2 cellular contexts compared by ENCODE assay signal in the genomic region with DNA sequence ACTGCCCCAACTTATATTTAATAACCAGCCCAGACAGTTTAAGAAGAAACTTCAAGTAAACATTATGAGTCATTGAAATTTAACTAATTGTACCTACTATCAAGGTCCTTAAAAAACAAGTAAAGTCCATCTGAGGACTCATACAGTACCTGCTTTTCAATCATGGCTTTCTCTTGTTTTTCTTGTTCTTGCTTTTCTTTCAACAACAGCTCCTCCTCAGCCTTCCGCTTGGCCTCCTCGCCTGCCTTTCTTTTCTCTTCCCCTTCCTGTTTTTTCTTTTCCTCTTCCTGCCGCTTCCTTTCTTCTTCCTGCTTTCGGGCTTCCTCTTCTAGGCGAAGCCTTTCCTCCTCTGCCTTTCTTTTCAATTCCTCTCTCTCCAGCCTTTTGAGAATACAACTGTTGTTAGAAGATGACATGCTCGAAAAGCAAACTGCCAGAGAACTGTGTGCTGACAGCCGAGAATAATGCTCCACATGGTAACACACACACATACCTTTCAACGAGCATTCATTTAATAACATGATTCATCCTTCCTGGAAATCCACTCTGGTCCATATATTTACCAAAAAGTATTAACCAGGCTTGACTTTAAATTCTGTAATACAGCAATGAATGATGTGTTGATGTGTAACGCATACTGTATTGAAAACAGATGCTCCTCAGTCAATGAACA.
TF ChIP-seq lines count a peak whose summit lies in the region.

No MANE protein-coding gene starts in this region.

TF ChIP-seq in HCT116, 20 proteins besides CTCF, POLR2A, EP300 and RAD21:
- TF ChIP-seq SP1 (IDR thresholded peaks at IDR 0.05; ENCODE audit: low read depth) = no peak
- peak; percentile 23; the same call in 1 of the 2 replicates for TF ChIP-seq ZNF274 (IDR thresholded peaks at IDR 0.05; ENCODE audit: low read depth, low read length)

TF ChIP-seq in neural cell, 6 proteins besides CTCF, POLR2A, EP300 and RAD21:
- TF ChIP-seq EZH2 (IDR thresholded peaks at IDR 0.05; ENCODE audit: borderline replicate concordance, insufficient read depth, low read length, poor library complexity, severe bottlenecking) (no peak), POLR2AphosphoS5 (IDR thresholded peaks at IDR 0.05) (peak; percentile 21), MXI1 (conservative IDR thresholded peaks at IDR 0.05; ENCODE audit: poor library complexity, severe bottlenecking) (no peak)
